ENCODE assay signal across 8 cellular contexts in the genomic region with DNA sequence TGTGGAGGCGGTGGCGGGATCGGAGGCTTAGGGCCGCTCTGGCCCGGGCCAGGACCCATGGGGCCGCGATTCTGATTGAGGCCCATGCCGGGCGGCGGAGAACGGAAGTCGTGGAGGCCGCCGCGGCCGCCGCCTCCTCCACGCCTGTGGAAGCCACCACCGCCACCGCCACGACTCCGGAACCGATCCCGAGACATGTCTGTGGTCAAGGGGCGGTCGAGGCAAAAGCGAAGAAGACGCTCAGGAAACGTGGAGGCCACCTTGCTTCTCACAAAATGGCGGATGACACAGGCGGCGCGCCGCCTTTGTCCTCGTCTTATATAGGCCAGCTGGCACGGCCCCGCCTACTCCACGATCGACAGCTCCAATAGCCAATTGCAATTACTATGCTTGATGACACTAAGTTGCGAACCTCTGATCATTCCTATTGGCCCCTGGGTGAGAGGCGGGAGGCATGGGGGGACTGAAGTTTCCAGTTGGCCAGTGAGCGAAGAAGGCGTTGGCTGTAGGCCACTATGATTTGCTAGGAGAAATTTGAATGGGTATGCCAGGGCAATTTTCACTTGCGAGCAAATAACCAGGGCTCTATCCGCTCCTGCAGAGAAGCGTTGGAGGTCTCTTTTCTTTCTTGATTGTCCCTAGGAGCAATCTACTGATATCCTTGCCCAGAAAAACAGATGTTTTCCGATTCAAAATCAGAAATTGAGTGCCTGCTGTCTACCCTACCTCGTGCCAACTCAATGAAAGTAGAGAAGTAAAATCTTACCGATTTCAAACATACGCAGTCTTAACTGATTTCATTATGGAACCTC. TPM values are rescaled to one million over a fixed set of nuclear protein-coding genes. Genes with fewer than 3 reads are reported as not detected.
DNase-seq lines count a peak whose midpoint lies in the region; ATAC-seq, FAIRE-seq and TF ChIP-seq lines count a peak whose summit lies in the region.

A gene with protein sequence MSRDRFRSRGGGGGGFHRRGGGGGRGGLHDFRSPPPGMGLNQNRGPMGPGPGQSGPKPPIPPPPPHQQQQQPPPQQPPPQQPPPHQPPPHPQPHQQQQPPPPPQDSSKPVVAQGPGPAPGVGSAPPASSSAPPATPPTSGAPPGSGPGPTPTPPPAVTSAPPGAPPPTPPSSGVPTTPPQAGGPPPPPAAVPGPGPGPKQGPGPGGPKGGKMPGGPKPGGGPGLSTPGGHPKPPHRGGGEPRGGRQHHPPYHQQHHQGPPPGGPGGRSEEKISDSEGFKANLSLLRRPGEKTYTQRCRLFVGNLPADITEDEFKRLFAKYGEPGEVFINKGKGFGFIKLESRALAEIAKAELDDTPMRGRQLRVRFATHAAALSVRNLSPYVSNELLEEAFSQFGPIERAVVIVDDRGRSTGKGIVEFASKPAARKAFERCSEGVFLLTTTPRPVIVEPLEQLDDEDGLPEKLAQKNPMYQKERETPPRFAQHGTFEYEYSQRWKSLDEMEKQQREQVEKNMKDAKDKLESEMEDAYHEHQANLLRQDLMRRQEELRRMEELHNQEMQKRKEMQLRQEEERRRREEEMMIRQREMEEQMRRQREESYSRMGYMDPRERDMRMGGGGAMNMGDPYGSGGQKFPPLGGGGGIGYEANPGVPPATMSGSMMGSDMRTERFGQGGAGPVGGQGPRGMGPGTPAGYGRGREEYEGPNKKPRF (minus strand): TSS at position 293 of the 812 bp plus-strand sequence. CDS start 96 bp downstream, at position 197.

- H3K27ac ChIP-seq in adrenal gland: peak within 1 kb of the TSS; percentile 92 to 100 (median 98)
- peak within 1 kb of the TSS; percentile 97 to 100 (median 98) for H3K27ac ChIP-seq in heart left ventricle

- H3K27me3 ChIP-seq in adrenal gland (no peaks in the 10 kb centered on the region), heart left ventricle (no peaks in the 10 kb centered on the region)

- H3K4me3 ChIP-seq in adrenal gland (peak within 1 kb of the TSS; percentile 93 to 100 (median 98)), heart left ventricle (peak within 1 kb of the TSS; percentile 85 to 100 (median 99))

- H3K4me1 Mint-ChIP-seq in type B pancreatic cell (ENCODE audit: unreplicated experiment): peaks cover 36% of the 10 kb centered on the region

- FAIRE-seq in GM12892 (lab: Jason Lieb, UNC): peak; percentile 95

- H3K9me3 ChIP-seq in adrenal gland (replicated peaks in 1 of 3) (no peaks in the 10 kb centered on the region), heart left ventricle (no peaks in the 10 kb centered on the region)

- H3K27ac Mint-ChIP-seq in type B pancreatic cell: peak within 1 kb of the TSS; percentile 94

- WGBS in adrenal gland, 4 donors: 1 to 3% (median 2%) methylated on average over 16 to 50 of the region's 50 CpGs
- WGBS in heart left ventricle, 4 donors: 0 to 2% (median 1%) methylated on average over 13 to 50 of the region's 50 CpGs

- intact Hi-C loops in adrenal gland (cut with DNase I) (no loop called here), heart left ventricle (cut with DNase I) (loop anchor here in 4 of 10 donors (5.0 to 10.0 kb wide), 7 partner anchors 74 to 372 kb away; a partner anchor contains a TSS)

- DNase-seq in GM12892 (ENCODE audit: insufficient read length): peak; percentile 94
- DNase-seq in NCI-H146 (lab: John Stamatoyannopoulos, UW): peak; percentile 97
- peak; percentile 87 to 98 (median 92) for DNase-seq in T-helper 1 cell
- peak; percentile 96 to 99 (median 98) for DNase-seq in adrenal gland
- peak; percentile 96 to 98 (median 97) for DNase-seq in heart left ventricle
- DNase-seq in pons (ENCODE audit: low spot score): peak; percentile 100
- DNase-seq in type B pancreatic cell (ENCODE audit: extremely low spot score, unreplicated experiment): peak; percentile 97

- peak within 1 kb of the TSS; percentile 96 for H3K4me3 Mint-ChIP-seq in type B pancreatic cell

- H3K27me3 Mint-ChIP-seq in type B pancreatic cell: no peaks in the 10 kb centered on the region

- H3K36me3 ChIP-seq in adrenal gland (replicated peaks in 1 of 2) (peaks cover 0 to 33% of the 10 kb centered on the region in 2 donors), heart left ventricle (peaks cover 0 to 38% (median 34%) of the 10 kb centered on the region in 9 donors)

- TF ChIP-seq POLR2A in GM12892 (IDR thresholded peaks at IDR 0.05; ENCODE audit: low read depth, low read length): peak; percentile 98
- peak; percentile 91 for TF ChIP-seq POLR2A in adrenal gland (IDR thresholded peaks at IDR 0.05)
- TF ChIP-seq POLR2A in heart left ventricle (IDR thresholded peaks at IDR 0.05): peak; percentile 40 to 92

- peaks cover 19 to 31% of the 10 kb centered on the region in 2 donors for H3K4me1 ChIP-seq in adrenal gland (replicated peaks in 1 of 2)
- H3K4me1 ChIP-seq in heart left ventricle: peaks cover 9 to 41% (median 33%) of the 10 kb centered on the region in 12 donors

- H3K36me3 Mint-ChIP-seq in type B pancreatic cell: peaks cover 41% of the 10 kb centered on the region

- ATAC-seq in HG02852 (IDR thresholded peaks at IDR 0.05; ENCODE audit: unreplicated experiment) (peak; percentile 89), heart left ventricle (peak; percentile 94 to 99 (median 98))

- no peaks in the 10 kb centered on the region for H3K9me3 Mint-ChIP-seq in type B pancreatic cell

- no peak for TF ChIP-seq CTCF in adrenal gland (IDR thresholded peaks at IDR 0.05)
- TF ChIP-seq CTCF in heart left ventricle (IDR thresholded peaks at IDR 0.05): no peak
- no peak for TF ChIP-seq CTCF in type B pancreatic cell (conservative IDR thresholded peaks at IDR 0.05)

RNA-seq across cellular contexts. Expression of the gene that starts here (rescaled TPM):
- 233 TPM for polyA plus RNA-seq in GM12892 (2012; ENCODE audit: missing spikeins)
- 100 to 1,000 TPM in 6 of 8 donors, 10 to 100 TPM in 2; 67.6 to 198 (median 154) TPM for total RNA-seq in adrenal gland
- 100 to 1,000 TPM; 320 to 762 (median 355) TPM for polyA plus RNA-seq in adrenal gland
- total RNA-seq in heart left ventricle: 100 to 1,000 TPM in 2 of 9 donors, 10 to 100 TPM in 7; 58.6 to 114 (median 76.4) TPM
- polyA plus RNA-seq in heart left ventricle: 100 to 1,000 TPM in 1 of 2 donors, 10 to 100 TPM in 1; 74.9 to 103 TPM
- 256 and 445 TPM in 2 replicates for total RNA-seq in type B pancreatic cell (ENCODE audit: low replicate concordance)

Comparison
In these comparisons a context has a peak if more than half of its experiments do, and no peak if none do; other contexts are left out.
1. Peak in every context shown above with its lines: DNase-seq, ATAC-seq, H3K4me3 ChIP-seq and H3K27ac ChIP-seq.